7 cellular contexts compared by ENCODE assay signal in the genomic region with DNA sequence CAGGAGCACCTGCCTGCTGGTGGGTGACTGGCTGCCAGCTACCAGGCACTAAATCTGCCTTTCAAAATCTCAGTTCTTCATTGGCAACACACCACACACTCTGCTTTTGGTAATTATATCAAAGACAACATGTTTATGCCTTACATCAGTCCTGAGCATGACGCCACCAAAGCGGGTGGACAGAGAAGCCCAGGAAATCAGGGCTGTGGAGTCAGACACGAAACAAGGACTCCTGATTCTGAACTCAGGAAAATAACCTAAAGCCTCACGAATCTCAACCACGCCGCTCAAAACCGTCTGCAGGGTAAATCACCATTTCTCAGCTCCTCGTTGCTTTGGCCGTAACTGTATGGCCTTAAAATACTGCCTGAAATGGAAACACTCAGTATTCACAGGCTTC.
"Had no signal": no experiment of that assay in that cellular context is flagged by ENCODE, and none has a peak within 500 bp of the region (broad histone marks: within the 10 kb centered on the region; RNA-seq: fewer than 3 reads in every experiment).

No MANE protein-coding gene starts in this region.

- H3K4me3 Mint-ChIP-seq: GM23338, H9 had no signal

- H3K4me3 ChIP-seq: GM23338 had no signal

- H3K27ac Mint-ChIP-seq: GM23338, H9 had no signal

- H3K9me3 Mint-ChIP-seq: GM23338, H9 had no signal

- ATAC-seq: GM23338 had no signal

- FAIRE-seq: H1, H54, HTR-8/SVneo had no signal

- H3K4me1 Mint-ChIP-seq: GM23338, H9 had no signal

- DNase-seq: HCEC 1CT, IMR-90 had no signal
